ENCODE assay signal across 1 cellular context in the genomic region with DNA sequence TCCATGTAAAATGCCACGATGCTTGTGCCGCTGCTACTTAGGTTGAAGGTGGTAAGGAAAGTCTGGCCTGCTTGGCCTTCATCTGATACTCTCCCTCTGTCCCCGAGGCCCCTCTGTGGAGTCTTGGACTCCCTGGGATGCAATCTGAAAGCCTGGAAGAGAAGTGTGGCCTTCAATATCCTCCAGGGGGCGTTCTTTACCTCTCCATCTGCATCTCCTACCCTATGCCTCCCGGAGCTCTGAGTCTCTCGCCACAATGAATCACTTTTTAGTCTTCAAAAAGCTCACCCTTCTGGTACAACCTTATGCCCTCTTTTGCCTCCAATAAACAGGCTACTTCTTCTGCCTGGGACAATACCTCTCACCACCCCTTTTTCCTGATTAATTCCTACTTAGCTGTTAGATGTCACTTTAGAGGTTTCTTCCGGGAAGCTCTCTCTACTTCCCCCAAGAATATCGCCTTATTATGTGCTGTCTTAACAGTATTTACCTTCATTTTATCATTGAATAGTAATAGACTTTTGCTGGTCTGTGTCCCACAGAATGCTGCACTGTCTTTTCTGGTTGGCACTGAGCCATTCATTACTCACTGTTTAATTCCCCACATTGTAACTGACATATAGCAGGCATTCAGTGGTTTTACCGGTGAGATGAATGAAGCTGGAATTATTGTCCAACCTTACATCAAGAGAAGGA.
TF ChIP-seq lines count a peak whose summit lies in the region.

No MANE protein-coding gene starts in this region.

TF ChIP-seq in K562, 482 proteins besides CTCF, POLR2A, EP300 and RAD21:
- TF ChIP-seq, protein P1, sequence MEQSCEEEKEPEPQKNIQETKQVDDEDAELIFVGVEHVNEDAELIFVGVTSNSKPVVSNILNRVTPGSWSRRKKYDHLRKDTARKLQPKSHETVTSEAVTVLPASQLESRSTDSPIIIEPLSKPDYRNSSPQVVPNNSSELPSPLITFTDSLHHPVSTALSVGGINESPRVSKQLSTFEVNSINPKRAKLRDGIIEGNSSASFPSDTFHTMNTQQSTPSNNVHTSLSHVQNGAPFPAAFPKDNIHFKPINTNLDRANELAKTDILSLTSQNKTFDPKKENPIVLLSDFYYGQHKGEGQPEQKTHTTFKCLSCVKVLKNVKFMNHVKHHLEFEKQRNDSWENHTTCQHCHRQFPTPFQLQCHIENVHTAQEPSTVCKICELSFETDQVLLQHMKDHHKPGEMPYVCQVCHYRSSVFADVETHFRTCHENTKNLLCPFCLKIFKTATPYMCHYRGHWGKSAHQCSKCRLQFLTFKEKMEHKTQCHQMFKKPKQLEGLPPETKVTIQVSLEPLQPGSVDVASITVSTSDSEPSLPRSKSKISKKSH (CRISPR knock-in tag; IDR thresholded peaks at IDR 0.05): no peak
- TF ChIP-seq RCOR1 (IDR thresholded peaks at IDR 0.05; ENCODE audit: borderline replicate concordance in 1 of 2, low read depth in 2 of 2, low read length in 2 of 2) (peak in 1 of 2 experiments; percentile 59; a peak in 2 of 4 replicates), CTBP1 (IDR thresholded peaks at IDR 0.05; ENCODE audit: borderline replicate concordance) (peak; percentile 43; the same call in 1 of the 2 replicates), SMC3 (conservative IDR thresholded peaks at IDR 0.05; ENCODE audit: insufficient read depth, low read depth, low read length) (peak; percentile 45), FOSL1 (tag; conservative IDR thresholded peaks at IDR 0.05) (0 out of 2 replicates have a peak, but pooled peaks have one; percentile 18), MAZ (CRISPR knock-in tag; conservative IDR thresholded peaks at IDR 0.05 in 1 of 2, IDR thresholded peaks at IDR 0.05 in 1 of 2) (0 out of 4 replicates have a peak, but pooled peaks of 1 of the 2 experiments have one; percentile 27), NFIC (IDR thresholded peaks at IDR 0.05) (peak; percentile 28; the same call in 1 of the 2 replicates), XRCC5 (IDR thresholded peaks at IDR 0.05; ENCODE audit: low read depth, low read length) (0 out of 2 replicates have a peak, but pooled peaks have one; percentile 61), JUND (IDR thresholded peaks at IDR 0.05; ENCODE audit: borderline replicate concordance, low read depth, low read length) (0 out of 2 replicates have a peak, but pooled peaks have one; percentile 23), JUND (tag; IDR thresholded peaks at IDR 0.05; ENCODE audit: borderline replicate concordance, low read depth, low read length) (no peak), ZNF766 (CRISPR knock-in tag; conservative IDR thresholded peaks at IDR 0.05) (peak; percentile 88), LEF1 (IDR thresholded peaks at IDR 0.05) (no peak)
- TF ChIP-seq, protein P2, sequence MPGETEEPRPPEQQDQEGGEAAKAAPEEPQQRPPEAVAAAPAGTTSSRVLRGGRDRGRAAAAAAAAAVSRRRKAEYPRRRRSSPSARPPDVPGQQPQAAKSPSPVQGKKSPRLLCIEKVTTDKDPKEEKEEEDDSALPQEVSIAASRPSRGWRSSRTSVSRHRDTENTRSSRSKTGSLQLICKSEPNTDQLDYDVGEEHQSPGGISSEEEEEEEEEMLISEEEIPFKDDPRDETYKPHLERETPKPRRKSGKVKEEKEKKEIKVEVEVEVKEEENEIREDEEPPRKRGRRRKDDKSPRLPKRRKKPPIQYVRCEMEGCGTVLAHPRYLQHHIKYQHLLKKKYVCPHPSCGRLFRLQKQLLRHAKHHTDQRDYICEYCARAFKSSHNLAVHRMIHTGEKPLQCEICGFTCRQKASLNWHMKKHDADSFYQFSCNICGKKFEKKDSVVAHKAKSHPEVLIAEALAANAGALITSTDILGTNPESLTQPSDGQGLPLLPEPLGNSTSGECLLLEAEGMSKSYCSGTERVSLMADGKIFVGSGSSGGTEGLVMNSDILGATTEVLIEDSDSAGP (CRISPR knock-in tag; IDR thresholded peaks at IDR 0.05): no peak
- TF ChIP-seq, protein P3, sequence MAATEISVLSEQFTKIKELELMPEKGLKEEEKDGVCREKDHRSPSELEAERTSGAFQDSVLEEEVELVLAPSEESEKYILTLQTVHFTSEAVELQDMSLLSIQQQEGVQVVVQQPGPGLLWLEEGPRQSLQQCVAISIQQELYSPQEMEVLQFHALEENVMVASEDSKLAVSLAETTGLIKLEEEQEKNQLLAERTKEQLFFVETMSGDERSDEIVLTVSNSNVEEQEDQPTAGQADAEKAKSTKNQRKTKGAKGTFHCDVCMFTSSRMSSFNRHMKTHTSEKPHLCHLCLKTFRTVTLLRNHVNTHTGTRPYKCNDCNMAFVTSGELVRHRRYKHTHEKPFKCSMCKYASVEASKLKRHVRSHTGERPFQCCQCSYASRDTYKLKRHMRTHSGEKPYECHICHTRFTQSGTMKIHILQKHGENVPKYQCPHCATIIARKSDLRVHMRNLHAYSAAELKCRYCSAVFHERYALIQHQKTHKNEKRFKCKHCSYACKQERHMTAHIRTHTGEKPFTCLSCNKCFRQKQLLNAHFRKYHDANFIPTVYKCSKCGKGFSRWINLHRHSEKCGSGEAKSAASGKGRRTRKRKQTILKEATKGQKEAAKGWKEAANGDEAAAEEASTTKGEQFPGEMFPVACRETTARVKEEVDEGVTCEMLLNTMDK (IDR thresholded peaks at IDR 0.05; ENCODE audit: borderline replicate concordance, insufficient read depth, low read depth, low read length, poor library complexity, severe bottlenecking): peak; percentile 74
